In the genomic region with DNA sequence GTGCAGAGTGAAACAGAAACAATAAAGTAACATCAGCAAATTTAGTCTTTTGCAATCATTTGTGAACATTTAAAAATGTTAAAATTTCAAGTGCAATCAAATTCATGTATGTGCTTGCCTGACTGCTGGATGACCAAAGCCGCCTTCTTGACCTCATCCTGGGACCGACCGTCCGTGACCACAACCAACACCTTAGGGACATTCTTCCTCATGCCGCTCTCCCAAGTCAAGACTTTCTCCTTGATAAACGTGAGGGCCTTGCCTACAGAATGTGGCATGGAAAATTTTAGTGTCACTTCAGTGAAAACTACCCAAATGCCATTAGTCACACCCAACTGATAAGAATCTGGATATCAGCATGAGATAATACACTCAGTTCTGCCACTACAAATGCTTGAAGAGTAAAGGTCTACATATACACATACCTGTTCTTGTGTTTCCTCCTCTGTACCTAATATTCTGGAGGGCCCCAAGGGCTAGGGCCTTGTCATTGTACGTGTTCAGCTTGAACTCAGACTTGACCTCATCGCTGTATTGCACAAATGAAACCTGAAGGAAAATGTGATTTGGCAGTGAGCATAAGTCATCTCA, we compare ENCODE assay signal across 22 cellular contexts.
DNase-seq lines count a peak whose midpoint lies in the region; ATAC-seq and TF ChIP-seq lines count a peak whose summit lies in the region.
"Had no signal": no experiment of that assay in that cellular context is flagged by ENCODE, and none has a peak within 500 bp of the region (broad histone marks: within the 10 kb centered on the region; RNA-seq: fewer than 3 reads in every experiment).

No MANE protein-coding gene starts in this region.

- peak; percentile 48 for DNase-seq in Calu3
- DNase-seq in LoVo (ENCODE audit: low spot score): peak; percentile 5
- DNase-seq in left lung: no peak
- DNase-seq in upper lobe of right lung: no peak
- no peak for DNase-seq in GM23248
- no peak for DNase-seq in lower leg skin (ENCODE audit: low spot score in 2 of 2)
- DNase-seq: AML-193, DMS 273 treated with DMSO at 0.1 percent for 48 hours, DND-41, NCI-H1105 treated with DMSO at 0.1 percent for 48 hours, NCI-H1694 treated with DMSO at 0.1 percent for 48 hours, NCI-H2107, NCI-H2227 treated with DMSO at 0.1 percent for 48 hours, NCI-H510A treated with DMSO at 0.1 percent for 48 hours, NCI-H774, OCI-M1, RPMI8226, SHP77 treated with DMSO at 0.1 percent for 48 hours, SK-N-SH had no signal

- no peak overlapping the region for H2AFZ ChIP-seq in GM23248

- H3K4me3 ChIP-seq in left lung (no peak overlapping the region), upper lobe of right lung (no peak overlapping the region), GM23248 (no peak overlapping the region), lower leg skin (ENCODE audit: low read depth, poor library complexity, severe bottlenecking) (no peak overlapping the region)
- H3K4me3 ChIP-seq: HAP-1 had no signal

- H3K9ac ChIP-seq in GM23248: no peak overlapping the region
- H3K9ac ChIP-seq: SK-N-SH had no signal

- H3K27ac ChIP-seq in left lung: no peak overlapping the region
- H3K27ac ChIP-seq in upper lobe of right lung: no peak overlapping the region
- no peak overlapping the region for H3K27ac ChIP-seq in GM23248
- H3K27ac ChIP-seq: C4-2B had no signal

- H3K9me3 ChIP-seq in left lung (no peaks in the 10 kb centered on the region), upper lobe of right lung (no peaks in the 10 kb centered on the region), GM23248 (ENCODE audit: low read depth) (no peaks in the 10 kb centered on the region)
- H3K9me3 ChIP-seq: HAP-1, SK-N-SH had no signal

- H3K9me3 Mint-ChIP-seq in Calu3 (ENCODE audit: low read depth, unreplicated experiment): no peaks in the 10 kb centered on the region

- H3K4me2 ChIP-seq in GM23248 (ENCODE audit: unreplicated experiment): no peak overlapping the region
- H3K4me2 ChIP-seq: SK-N-SH had no signal

- H3K4me1 Mint-ChIP-seq in Calu3 (ENCODE audit: low read depth, unreplicated experiment): peaks cover 38% of the 10 kb centered on the region

- no peak for TF ChIP-seq CTCF in Calu3 (IDR thresholded peaks at IDR 0.05; ENCODE audit: unreplicated experiment)
- no peak for TF ChIP-seq CTCF in left lung (IDR thresholded peaks at IDR 0.05)
- no peak for TF ChIP-seq CTCF in upper lobe of right lung (IDR thresholded peaks at IDR 0.05)
- TF ChIP-seq CTCF in lower leg skin (IDR thresholded peaks at IDR 0.05): no peak

- H3K79me2 ChIP-seq in GM23248 (ENCODE audit: insufficient read depth): 0 out of 2 replicates have a peak, but pooled peaks cover 4% of the 10 kb centered on the region

- TF ChIP-seq POLR2A in lower leg skin (IDR thresholded peaks at IDR 0.05): no peak

- no peaks in the 10 kb centered on the region for H3K27me3 ChIP-seq in left lung
- H3K27me3 ChIP-seq in upper lobe of right lung: no peaks in the 10 kb centered on the region
- H3K27me3 ChIP-seq in GM23248 (replicated peaks; ENCODE audit: insufficient read depth): no peaks in the 10 kb centered on the region

- no peaks in the 10 kb centered on the region for H3K4me1 ChIP-seq in left lung
- no peaks in the 10 kb centered on the region for H3K4me1 ChIP-seq in upper lobe of right lung
- H3K4me1 ChIP-seq in GM23248 (ENCODE audit: insufficient read depth): 0 out of 2 replicates have a peak, but pooled peaks cover 15% of the 10 kb centered on the region
- H3K4me1 ChIP-seq: HAP-1 had no signal

- no peaks in the 10 kb centered on the region for H3K27me3 Mint-ChIP-seq in Calu3 (ENCODE audit: unreplicated experiment)

- intact Hi-C loops in Calu3 (cut with micrococcal nuclease; ENCODE audit: unreplicated experiment): loop anchor here (5.0 to 10.0 kb wide), 2 partner anchors 83 to 244 kb away; no protein-coding TSS in a partner anchor
- intact Hi-C loops in left lung (cut with DNase I): no loop called here
- intact Hi-C loops in upper lobe of right lung (cut with DNase I): no loop called here
- intact Hi-C loops in lower leg skin (cut with DNase I; ENCODE audit: low total_unique reads): no loop called here

- peak overlapping the region; percentile 77 for H3K27ac Mint-ChIP-seq in Calu3 (ENCODE audit: unreplicated experiment)

- no peaks in the 10 kb centered on the region for H4K20me1 ChIP-seq in GM23248 (ENCODE audit: insufficient read depth)

- H3K4me3 Mint-ChIP-seq in Calu3 (ENCODE audit: low read depth, unreplicated experiment): peak overlapping the region; percentile 39

- H3K36me3 Mint-ChIP-seq in Calu3 (ENCODE audit: insufficient read depth, unreplicated experiment): no peaks in the 10 kb centered on the region

- CTCF ChIA-PET in Calu3 (lab: Charles Lee): no interaction called here

- 89 to 93% methylated on average over 8 of the region's 8 CpGs for WGBS in GM23248 (ENCODE audit: low coverage in 1 of 2, low lambda C conversion rate in 2 of 2, missing lambda C conversion rate in 2 of 2), 2 experiments
- WGBS in lower leg skin, 2 donors: 88 to 89% methylated on average over 8 of the region's 8 CpGs

- no peaks in the 10 kb centered on the region for H3K36me3 ChIP-seq in left lung
- H3K36me3 ChIP-seq in upper lobe of right lung: no peaks in the 10 kb centered on the region
- peaks cover 100% of the 10 kb centered on the region for H3K36me3 ChIP-seq in GM23248 (ENCODE audit: low read depth)
- H3K36me3 ChIP-seq: HAP-1 had no signal

- in situ Hi-C loops in GM23248 (cut with MboI): no loop called here

- BruUV-seq in Calu3 (replicated peaks; lab: Mats Ljungman, UMichigan): no TSS peak

- ATAC-seq in left lung: peak; percentile 83
- ATAC-seq in upper lobe of right lung: peak; percentile 83
- ATAC-seq in activated CD4-positive, CD25-positive, alpha-beta regulatory T cell treated with anti-CD3 and anti-CD28 coated beads, Interleukin-2, amount 50 U/mL, for 24 hours: no peak

- no peaks in the 10 kb centered on the region for H3K9me2 ChIP-seq in GM23248 (ENCODE audit: insufficient read depth)
- H3K9me2 ChIP-seq: SK-N-SH had no signal

- H3F3A ChIP-seq in GM23248 (ENCODE audit: insufficient read depth): peaks cover 76% of the 10 kb centered on the region

Comparison
In these comparisons a context has a peak if more than half of its experiments do, and no peak if none do; other contexts are left out.
1. DNase-seq: peak in Calu3 (single experiment) and LoVo (single experiment); none in left lung (0 of 2), upper lobe of right lung (single experiment), GM23248 (single experiment) and lower leg skin (0 of 2).
2. ATAC-seq: peak in left lung (single experiment) and upper lobe of right lung (single experiment); none in activated CD4-positive, CD25-positive, alpha-beta regulatory T cell treated with anti-CD3 and anti-CD28 coated beads, Interleukin-2, amount 50 U/mL, for 24 hours (0 of 2).